8 cellular contexts compared by ENCODE assay signal in genomic region chr5:151758141-151758429, GRCh38. TPM values are rescaled to one million over a fixed set of nuclear protein-coding genes. Genes with fewer than 3 reads are reported as not detected.
DNase-seq lines count a peak whose midpoint lies in the region; ATAC-seq, FAIRE-seq and TF ChIP-seq lines count a peak whose summit lies in the region.

No MANE protein-coding gene starts in this region.

- peak overlapping the region; percentile 70 for H3K56ac ChIP-seq in IMR-90 (ENCODE audit: extremely low read depth, insufficient read depth, low read length)

- peak overlapping the region; percentile 56; the same call in 1 of the 2 replicates for H4K91ac ChIP-seq in IMR-90 (ENCODE audit: insufficient read depth, low read depth, low read length)

- H3K9ac ChIP-seq in BLaER1 treated with 17β-estradiol and CSF1 and Interleukin-3, amounts not matched to agents 10 nM and 100 nM = peak overlapping the region; percentile 80 to 91 (median 87)
- H3K9ac ChIP-seq in IMR-90 (ENCODE audit: low read depth, low read length) = peak overlapping the region; percentile 89

- H3K14ac ChIP-seq in IMR-90 (replicated peaks; ENCODE audit: low read depth, low read length) = peak overlapping the region; percentile 92

- no peak overlapping the region for H4K5ac ChIP-seq in IMR-90 (ENCODE audit: low read depth, low read length)

- H3K79me1 ChIP-seq in IMR-90 (ENCODE audit: low read depth in 1 of 2, low read length in 2 of 2) = peaks cover 22 to 43% of the 10 kb centered on the region in 2 experiments

- dilution Hi-C loops in IMR-90 (cut with HindIII; ENCODE audit: low sequenced_read_pairs, unreplicated experiment) = no loop called here

- peaks cover 27 to 57% (median 33%) of the 10 kb centered on the region in 10 experiments for H3K4me1 ChIP-seq in BLaER1 treated with 17β-estradiol and CSF1 and Interleukin-3, amounts not matched to agents 10 nM and 100 nM
- H3K4me1 ChIP-seq in IMR-90 (ENCODE audit: control insufficient read depth, insufficient read depth, low read length) (peaks cover 10% of the 10 kb centered on the region; the same call in 1 of the 2 replicates), transverse colon (peaks cover 20 to 35% (median 31%) of the 10 kb centered on the region in 4 donors)

- H4K20me1 ChIP-seq in BLaER1 treated with 17β-estradiol and CSF1 and Interleukin-3, amounts not matched to agents 10 nM and 100 nM = peaks cover 0 to 25% (median 11%) of the 10 kb centered on the region in 11 experiments; a peak in 9 of 22 replicates
- H4K20me1 ChIP-seq in IMR-90 (ENCODE audit: insufficient read depth, low read length) = peaks cover 4% of the 10 kb centered on the region

- peak overlapping the region; percentile 44; the same call in 1 of the 2 replicates for H2AK5ac ChIP-seq in IMR-90 (ENCODE audit: low read depth, low read length)

- H3K27ac ChIP-seq in BLaER1 treated with 17β-estradiol and CSF1 and Interleukin-3, amounts not matched to agents 10 nM and 100 nM = peak overlapping the region; percentile 57 to 83 (median 78)
- H3K27ac ChIP-seq in IMR-90 (ENCODE audit: insufficient read depth, low read length) (peak overlapping the region; percentile 65), transverse colon (peak overlapping the region; percentile 84 to 91 (median 88))

- peak overlapping the region; percentile 81 to 98 (median 94) for H3K4me2 ChIP-seq in BLaER1 treated with 17β-estradiol and CSF1 and Interleukin-3, amounts not matched to agents 10 nM and 100 nM
- peak overlapping the region; percentile 74 for H3K4me2 ChIP-seq in IMR-90 (ENCODE audit: low read depth, low read length)

- H3K36me3 ChIP-seq in BLaER1 treated with 17β-estradiol and CSF1 and Interleukin-3, amounts not matched to agents 10 nM and 100 nM = peaks cover 6 to 24% (median 10%) of the 10 kb centered on the region in 11 experiments; a peak in 20 of 22 replicates
- peaks cover 2% of the 10 kb centered on the region; the same call in 1 of the 2 replicates for H3K36me3 ChIP-seq in IMR-90 (ENCODE audit: control insufficient read depth, insufficient read depth, low read length)
- peaks cover 2% of the 10 kb centered on the region for H3K36me3 ChIP-seq in bronchial epithelial cell (ENCODE audit: control insufficient read depth, insufficient read depth, low read length)
- H3K36me3 ChIP-seq in transverse colon = no peaks in the 10 kb centered on the region

- H2AFZ ChIP-seq in IMR-90 (replicated peaks; ENCODE audit: low read length, poor library complexity) = peak overlapping the region; percentile 97

- H2BK20ac ChIP-seq in IMR-90 (ENCODE audit: low read depth, low read length) = no peak overlapping the region

- peaks cover 11% of the 10 kb centered on the region; the same call in 1 of the 2 replicates for H3K9me1 ChIP-seq in IMR-90 (ENCODE audit: insufficient read depth, low read length)

- no peak for FAIRE-seq in bronchial epithelial cell (lab: Jason Lieb, UNC)

- TF ChIP-seq RAD21 in IMR-90 (IDR thresholded peaks at IDR 0.05; ENCODE audit: low read length) = no peak

- peak overlapping the region; percentile 90 for H2AK9ac ChIP-seq in IMR-90 (replicated peaks; ENCODE audit: low read depth, low read length, poor library complexity)

- no CpG with 5 or more reads among the region's 11 CpGs for WGBS in IMR-90 (ENCODE audit: extremely low coverage in 2 of 2, insufficient read length in 1 of 2), 2 experiments
- WGBS in lower leg skin, 2 donors = 0% methylated on average over 10 to 11 of the region's 11 CpGs
- 0% methylated on average over 8 of the region's 11 CpGs; no CpG with 5 or more reads in 1 of the 2 donors for WGBS in transverse colon (ENCODE audit: low coverage in 1 of 2), 2 donors

- H3K23ac ChIP-seq in IMR-90 (ENCODE audit: low read depth, low read length) = peak overlapping the region; percentile 83

- POLR2A ChIA-PET in IMR-90 (lab: Charles Lee; ENCODE audit: unreplicated experiment) = interaction anchor here (0.8 kb wide), 1 partner anchor 62 kb away, joined by 3 read pairs; no protein-coding TSS in a partner anchor

- TSS peak; percentile 44 for BruUV-seq in IMR-90 (replicated peaks; lab: Mats Ljungman, UMichigan)

- TF ChIP-seq CTCF in IMR-90 (conservative IDR thresholded peaks at IDR 0.05; ENCODE audit: low read depth, low read length) (no peak), bronchial epithelial cell (IDR thresholded peaks at IDR 0.05; ENCODE audit: insufficient read depth, low read length, severe bottlenecking) (no peak), lower leg skin (IDR thresholded peaks at IDR 0.05) (no peak), transverse colon (IDR thresholded peaks at IDR 0.05) (no peak), GM13977 (IDR thresholded peaks at IDR 0.05; ENCODE audit: extremely low read depth, insufficient read depth, missing control alignments) (no peak)

- H2BK5ac ChIP-seq in IMR-90 (ENCODE audit: low read depth, low read length, poor library complexity, severe bottlenecking) = peak overlapping the region; percentile 46

- H3K18ac ChIP-seq in IMR-90 (ENCODE audit: low read depth, low read length) = 0 out of 2 replicates have a peak overlapping the region, but pooled peaks have one; percentile 6

- TF ChIP-seq POLR2A in IMR-90 (IDR thresholded peaks at IDR 0.05; ENCODE audit: low read depth, low read length) (no peak), lower leg skin (IDR thresholded peaks at IDR 0.05) (no peak), transverse colon (IDR thresholded peaks at IDR 0.05) (no peak)

- H2BK120ac ChIP-seq in IMR-90 (ENCODE audit: low read depth, low read length) = peak overlapping the region; percentile 14; the same call in 1 of the 2 replicates

- peak overlapping the region in 1 of 2 experiments; percentile 6; a peak in 2 of 4 replicates for H4K8ac ChIP-seq in IMR-90 (ENCODE audit: low read depth in 2 of 2, low read length in 2 of 2)

- DNase-seq in IMR-90 = no peak
- DNase-seq in bronchial epithelial cell (ENCODE audit: low read depth) = no peak
- peak in 1 of 2 donors; percentile 88 for DNase-seq in lower leg skin (ENCODE audit: low spot score in 2 of 2)
- DNase-seq in transverse colon = peak; percentile 29
- no peak for DNase-seq in GM13977 (ENCODE audit: low spot score)
- DNase-seq in activated CD8-positive, alpha-beta memory T cell treated with anti-CD3 and anti-CD28 coated beads, Interleukin-2, amount 50 U/mL, for 4 hours = no peak

- no peaks in the 10 kb centered on the region for H3K9me3 ChIP-seq in BLaER1 treated with 17β-estradiol and CSF1 and Interleukin-3, amounts not matched to agents 10 nM and 100 nM (replicated peaks in 1 of 11)
- H3K9me3 ChIP-seq in IMR-90 (ENCODE audit: control insufficient read depth, insufficient read depth, low read length) = no peaks in the 10 kb centered on the region
- H3K9me3 ChIP-seq in transverse colon = no peaks in the 10 kb centered on the region

- H3K4ac ChIP-seq in IMR-90 (ENCODE audit: low read depth, low read length) = peak overlapping the region; percentile 80

- intact Hi-C loops in IMR-90 (cut with micrococcal nuclease) (no loop called here), lower leg skin (cut with DNase I; ENCODE audit: low total_unique reads) (no loop called here), transverse colon (cut with DNase I; ENCODE audit: low total_unique reads) (no loop called here)

- CTCF ChIA-PET in IMR-90 (lab: Yijun Ruan, JAX) = interaction anchor here (1.0 kb wide), 1 partner anchor 99 kb away, joined by 3 read pairs; no protein-coding TSS in a partner anchor

- no peak for TF ChIP-seq EP300 in transverse colon (IDR thresholded peaks at IDR 0.05; ENCODE audit: low read depth)

- peak overlapping the region; percentile 75 to 92 (median 81) for H3K4me3 ChIP-seq in BLaER1 treated with 17β-estradiol and CSF1 and Interleukin-3, amounts not matched to agents 10 nM and 100 nM
- peak overlapping the region; percentile 88 for H3K4me3 ChIP-seq in IMR-90 (ENCODE audit: insufficient read depth, low read depth, low read length)
- peak overlapping the region; percentile 80 for H3K4me3 ChIP-seq in bronchial epithelial cell (ENCODE audit: low read depth, low read length)
- H3K4me3 ChIP-seq in lower leg skin (ENCODE audit: low read depth, poor library complexity, severe bottlenecking) = peak overlapping the region; percentile 61
- peak overlapping the region; percentile 73 to 95 (median 88) for H3K4me3 ChIP-seq in transverse colon

- peak; percentile 3 for ATAC-seq in GM19463 (IDR thresholded peaks at IDR 0.05; ENCODE audit: unreplicated experiment)
- ATAC-seq in IMR-90 (ENCODE audit: low read depth) = peak; percentile 50

- no peak overlapping the region for H2BK15ac ChIP-seq in IMR-90 (ENCODE audit: low read depth, low read length)

- H3K27me3 ChIP-seq in BLaER1 treated with 17β-estradiol and CSF1 and Interleukin-3, amounts not matched to agents 10 nM and 100 nM = no peaks in the 10 kb centered on the region
- H3K27me3 ChIP-seq in IMR-90 (ENCODE audit: control insufficient read depth, insufficient read depth, low read length) (no peaks in the 10 kb centered on the region), bronchial epithelial cell (ENCODE audit: control insufficient read depth, insufficient read depth, low read length) (no peaks in the 10 kb centered on the region), transverse colon (no peaks in the 10 kb centered on the region)

- in situ Hi-C loops in IMR-90 (cut with MboI; ENCODE audit: low sequenced_read_pairs) (no loop called here), transverse colon (cut with MboI; ENCODE audit: low pct_ligation_motif_present in 1 of 4, low pct_unique_long_range_greater_than_20kb in 1 of 4, low sequenced_read_pairs in 3 of 4) (loop anchor here in 1 of 4 donors (25.0 kb wide), 1 partner anchor 296 kb away; no protein-coding TSS in a partner anchor), GM13977 (cut with MboI; ENCODE audit: low pct_unique_long_range_greater_than_20kb, low sequenced_read_pairs, unreplicated experiment) (no loop called here)

TF ChIP-seq in IMR-90, 13 proteins besides CTCF, POLR2A, EP300 and RAD21 (continues in another document):
- TF ChIP-seq MXI1 (IDR thresholded peaks at IDR 0.05; ENCODE audit: borderline replicate concordance, low read depth, low read length) = no peak
- no peak for TF ChIP-seq MAZ (IDR thresholded peaks at IDR 0.05; ENCODE audit: borderline replicate concordance, low read depth, low read length)
- TF ChIP-seq NFE2L2 (IDR thresholded peaks at IDR 0.05; ENCODE audit: low read depth, low read length) = no peak

RNA-seq across cellular contexts. Expression of gene ATOX1, which starts 0.3 kb away (rescaled TPM):
- 56.3 and 76.7 TPM in 2 replicates for total RNA-seq in IMR-90 (2012; rRNA removed)
- 360 and 398 TPM in 2 replicates for polyA plus RNA-seq in IMR-90 (2012; rRNA removed)
- polyA plus RNA-seq in IMR-90 (2012; cell fraction: cytosol; rRNA removed) = 336 and 385 TPM in 2 replicates
- polyA plus RNA-seq in IMR-90 (2012; cell fraction: nucleus; rRNA removed; ENCODE audit: low replicate concordance) = 87.4 and 97.2 TPM in 2 replicates
- total RNA-seq in bronchial epithelial cell = 26.9 and 61.4 TPM in 2 replicates
- 100 to 1,000 TPM in 2 of 4 donors, 10 to 100 TPM in 2; 65.5 to 137 (median 92.8) TPM for total RNA-seq in lower leg skin
- total RNA-seq in transverse colon = 10 to 100 TPM in 2 of 4 donors, 1 to 10 TPM in 2; 5.0 to 81.1 (median 31.7) TPM

RNA-seq across cellular contexts. Expression of gene G3BP1, which starts 13.7 kb away (rescaled TPM):
- total RNA-seq in IMR-90 (2012; rRNA removed) = 272 and 482 TPM in 2 replicates
- polyA plus RNA-seq in IMR-90 (2012; rRNA removed) = 32.8 and 40.2 TPM in 2 replicates
- polyA plus RNA-seq in IMR-90 (2012; cell fraction: cytosol; rRNA removed) = 11.6 and 22.4 TPM in 2 replicates
- polyA plus RNA-seq in IMR-90 (2012; cell fraction: nucleus; rRNA removed; ENCODE audit: low replicate concordance) = 6.2 and 28.5 TPM in 2 replicates
- 178 and 242 TPM in 2 replicates for total RNA-seq in bronchial epithelial cell
- total RNA-seq in lower leg skin = 100 to 1,000 TPM in 2 of 4 donors, 10 to 100 TPM in 2; 85.9 to 192 (median 102) TPM
- 10 to 100 TPM; 35.4 to 88.6 (median 66.7) TPM for total RNA-seq in transverse colon
